In genomic region chr2:231461516-231461971, GRCh38 we compare ENCODE assay signal across 1 cellular context.
TF ChIP-seq lines count a peak whose summit lies in the region.

No MANE protein-coding gene starts in this region.

TF ChIP-seq in GM12878, 131 proteins besides CTCF, POLR2A, EP300 and RAD21:
- no peak for TF ChIP-seq MEF2B (IDR thresholded peaks at IDR 0.05; ENCODE audit: partially characterized antibody, poor library complexity, severe bottlenecking)
- TF ChIP-seq POLR2AphosphoS5 (IDR thresholded peaks at IDR 0.05; ENCODE audit: low read length) = peak; percentile 67
- peak; percentile 35; the same call in 1 of the 2 replicates for TF ChIP-seq PKNOX1 (IDR thresholded peaks at IDR 0.05)
- TF ChIP-seq HDGF (IDR thresholded peaks at IDR 0.05) = peak; percentile 39; the same call in 1 of the 2 replicates
